In genomic region chr11:819943-820649, GRCh38 we compare ENCODE assay signal across 8 cellular contexts. TPM values are rescaled to one million over a fixed set of nuclear protein-coding genes. Genes with fewer than 3 reads are reported as not detected.
DNase-seq lines count a peak whose midpoint lies in the region; ATAC-seq and TF ChIP-seq lines count a peak whose summit lies in the region.

No MANE protein-coding gene starts in this region.

- H3K27me3 ChIP-seq in osteoblast (ENCODE audit: insufficient read depth, low read length) (no peaks in the 10 kb centered on the region), testis (no peaks in the 10 kb centered on the region)

- H3K4me3 ChIP-seq in osteoblast (ENCODE audit: insufficient read depth, low read length) (peak overlapping the region; percentile 89), testis (peak overlapping the region; percentile 97 to 98)

- no peak for TF ChIP-seq POLR2A in testis (IDR thresholded peaks at IDR 0.05)

- peak; percentile 51 for ATAC-seq in GM21825 (IDR thresholded peaks at IDR 0.05; ENCODE audit: unreplicated experiment)

- DNase-seq in Daoy (ENCODE audit: low read depth) (peak; percentile 83), Kasumi-1 (lab: John Stamatoyannopoulos, UW) (peak; percentile 96), SK-N-DZ (ENCODE audit: low spot score) (peak; percentile 84), glomerular visceral epithelial cell (ENCODE audit: extremely low spot score) (peak; percentile 86), osteoblast (ENCODE audit: insufficient read length, low spot score, missing footprints) (peak; percentile 96), testis (peak; percentile 94)
- peak; percentile 94 for DNase-seq in activated naive CD4-positive, alpha-beta T cell treated with Interleukin-2 at 50 U/mL for 16 hours

- H4K20me1 ChIP-seq in osteoblast (ENCODE audit: insufficient read depth, low read length): peaks cover 30% of the 10 kb centered on the region

- H3K27ac ChIP-seq in osteoblast (ENCODE audit: low read depth, low read length) (peak overlapping the region; percentile 13), testis (peak overlapping the region; percentile 92 to 94)

- H3K9me3 ChIP-seq in osteoblast (ENCODE audit: low read depth, low read length): no peaks in the 10 kb centered on the region
- H3K9me3 ChIP-seq in testis: no peaks in the 10 kb centered on the region

- intact Hi-C loops in testis (cut with DNase I; ENCODE audit: low total_unique reads): no loop called here

- no peak overlapping the region for H2AFZ ChIP-seq in osteoblast (ENCODE audit: low read length)

- H3K36me3 ChIP-seq in osteoblast (ENCODE audit: insufficient read depth, low read length): peaks cover 12% of the 10 kb centered on the region
- no peaks in the 10 kb centered on the region for H3K36me3 ChIP-seq in testis (ENCODE audit: low read depth, missing control alignments)

- peaks cover 31% of the 10 kb centered on the region for H3K79me2 ChIP-seq in osteoblast (ENCODE audit: insufficient read depth, low read length)

- H3K4me1 ChIP-seq in osteoblast (ENCODE audit: insufficient read depth, low read length) (peaks cover 28% of the 10 kb centered on the region), testis (peaks cover 24% of the 10 kb centered on the region)

- TF ChIP-seq CTCF in osteoblast (IDR thresholded peaks at IDR 0.05; ENCODE audit: extremely low read depth, low read depth, low read length): no peak
- TF ChIP-seq CTCF in testis (IDR thresholded peaks at IDR 0.05): no peak

- H3K4me2 ChIP-seq in osteoblast (ENCODE audit: insufficient read depth, low read length): peak overlapping the region; percentile 88

- WGBS in testis, 2 donors: 0 to 1% methylated on average over 1 to 47 of the region's 47 CpGs

RNA-seq across cellular contexts. Expression of gene PNPLA2, which starts 1.4 kb away (rescaled TPM):
- total RNA-seq in Daoy (2014; rRNA removed; shearing (Covaris generic)): 10.9 and 24.2 TPM in 2 replicates
- polyA plus RNA-seq in SK-N-DZ (2014; cell fraction: cytosol; rRNA removed): 23.7 and 25.9 TPM in 2 replicates
- 119 and 135 TPM in 2 replicates for polyA plus RNA-seq in SK-N-DZ (2014; cell fraction: nucleus; rRNA removed)
- total RNA-seq in osteoblast: 32.1 and 32.6 TPM in 2 replicates
- 100 to 1,000 TPM in 1 of 2 donors, 10 to 100 TPM in 1; 96.7 to 108 TPM for total RNA-seq in testis
- polyA plus RNA-seq in testis (ENCODE audit: insufficient read depth, low read depth, low replicate concordance): 86.7 TPM

RNA-seq across cellular contexts. Expression of gene CRACR2B, which starts 7.6 kb away (rescaled TPM):
- total RNA-seq in Daoy (2014; rRNA removed; shearing (Covaris generic)): 5.3 and 9.0 TPM in 2 replicates
- polyA plus RNA-seq in SK-N-DZ (2014; cell fraction: cytosol; rRNA removed): 25.4 and 33.1 TPM in 2 replicates
- polyA plus RNA-seq in SK-N-DZ (2014; cell fraction: nucleus; rRNA removed): 281 and 344 TPM in 2 replicates
- total RNA-seq in osteoblast (0.59 and 0.72 TPM in 2 replicates), testis (1 to 10 TPM; 6.5 to 7.4 TPM)
- polyA plus RNA-seq in testis (ENCODE audit: insufficient read depth, low read depth, low replicate concordance): 4.9 TPM

RNA-seq across cellular contexts. Expression of gene RPLP2, which starts 10.3 kb away (rescaled TPM):
- total RNA-seq in Daoy (2014; rRNA removed; shearing (Covaris generic)): 693 and 756 TPM in 2 replicates
- 565 and 971 TPM in 2 replicates for polyA plus RNA-seq in SK-N-DZ (2014; cell fraction: cytosol; rRNA removed)
- polyA plus RNA-seq in SK-N-DZ (2014; cell fraction: nucleus; rRNA removed): 537 and 699 TPM in 2 replicates
- total RNA-seq in osteoblast (227 and 386 TPM in 2 replicates), testis (100 to 1,000 TPM; 193 to 864 TPM)
- 943 TPM for polyA plus RNA-seq in testis (ENCODE audit: insufficient read depth, low read depth, low replicate concordance)

RNA-seq across cellular contexts. Expression of gene CD151, which starts 12.7 kb away (rescaled TPM):
- total RNA-seq in Daoy (2014; rRNA removed; shearing (Covaris generic)): 246 and 253 TPM in 2 replicates
- 190 and 218 TPM in 2 replicates for polyA plus RNA-seq in SK-N-DZ (2014; cell fraction: cytosol; rRNA removed)
- 299 and 307 TPM in 2 replicates for polyA plus RNA-seq in SK-N-DZ (2014; cell fraction: nucleus; rRNA removed)
- 366 and 416 TPM in 2 replicates for total RNA-seq in osteoblast
- total RNA-seq in testis: 100 to 1,000 TPM; 108 to 195 TPM
- 201 TPM for polyA plus RNA-seq in testis (ENCODE audit: insufficient read depth, low read depth, low replicate concordance)

RNA-seq across cellular contexts. Expression of gene PIDD1, which starts 15.1 kb away (rescaled TPM):
- total RNA-seq in Daoy (2014; rRNA removed; shearing (Covaris generic)): 3.5 and 10.4 TPM in 2 replicates
- polyA plus RNA-seq in SK-N-DZ (2014; cell fraction: cytosol; rRNA removed): 23.1 and 29.8 TPM in 2 replicates
- polyA plus RNA-seq in SK-N-DZ (2014; cell fraction: nucleus; rRNA removed): 204 and 229 TPM in 2 replicates
- total RNA-seq in osteoblast (5.9 and 6.5 TPM in 2 replicates), testis (10 to 100 TPM; 50.7 to 59.3 TPM)
- polyA plus RNA-seq in testis (ENCODE audit: insufficient read depth, low read depth, low replicate concordance): 17.6 TPM

Comparison
In these comparisons a context has a peak if more than half of its experiments do, and no peak if none do; other contexts are left out.
1. Peak in every context shown above with its lines: DNase-seq, ATAC-seq, H3K4me3 ChIP-seq and H3K27ac ChIP-seq.